ENCODE assay signal across 9 cellular contexts in the genomic region with DNA sequence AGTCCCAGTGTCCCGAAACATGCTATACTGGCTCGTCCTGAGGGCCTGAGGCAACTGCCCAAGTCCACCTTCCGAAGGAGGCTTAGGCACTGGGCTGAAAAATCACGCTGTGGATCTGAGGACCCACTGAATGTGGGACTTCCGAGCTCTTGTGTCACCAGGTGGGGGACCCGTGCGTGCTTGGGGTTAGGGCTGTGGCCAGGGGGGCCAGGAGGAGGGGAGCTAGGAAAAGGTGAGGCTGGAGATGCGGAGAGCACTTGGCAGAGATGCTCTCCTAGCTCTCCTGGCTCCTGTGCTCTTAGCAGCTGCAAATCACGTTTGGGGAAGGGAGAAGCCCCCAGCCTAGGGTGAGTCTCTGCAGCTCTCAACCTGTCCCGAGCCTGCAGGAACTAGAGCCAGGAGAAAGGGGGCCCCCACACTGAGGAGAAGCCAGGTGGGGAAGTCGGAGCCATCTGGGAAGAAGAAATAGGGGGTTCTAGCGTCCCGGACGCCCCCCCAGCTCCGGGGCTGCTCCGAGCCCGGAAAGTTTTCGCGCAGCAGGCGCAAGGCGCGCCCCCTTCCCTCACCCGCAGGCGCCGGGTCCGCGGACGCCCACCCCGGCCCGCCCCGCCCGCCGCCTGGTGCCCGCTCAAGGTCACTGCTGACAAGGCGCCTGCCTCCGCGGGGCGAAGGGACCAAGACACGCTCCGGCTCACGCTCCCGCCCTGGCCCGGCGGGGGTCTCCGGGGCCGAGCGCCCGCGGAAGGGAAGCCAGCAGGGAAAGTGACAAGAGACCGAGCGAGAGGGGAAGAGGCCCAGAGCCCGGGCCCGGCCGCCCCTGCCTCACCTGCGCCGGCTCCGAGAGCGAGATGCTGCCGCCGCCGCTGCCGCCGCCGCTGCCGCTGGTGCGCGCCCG.
DNase-seq lines count a peak whose midpoint lies in the region; ATAC-seq and TF ChIP-seq lines count a peak whose summit lies in the region.
"Had no signal": no experiment of that assay in that cellular context is flagged by ENCODE, and none has a peak within 500 bp of the region (broad histone marks: within the 10 kb centered on the region; RNA-seq: fewer than 3 reads in every experiment).

No MANE protein-coding gene starts in this region.

- peaks cover 7% of the 10 kb centered on the region for H3K4me1 ChIP-seq in suprapubic skin

- 10% methylated on average over 22 of the region's 68 CpGs for WGBS in suprapubic skin

- H3K27ac Mint-ChIP-seq in activated naive CD8-positive, alpha-beta T cell treated with anti-CD3 and anti-CD28 coated beads for 36 hours = no peak overlapping the region

- TF ChIP-seq EP300 in suprapubic skin (IDR thresholded peaks at IDR 0.05) = no peak

- TF ChIP-seq POLR2A in suprapubic skin (IDR thresholded peaks at IDR 0.05) = no peak

- no peak overlapping the region for H3K4me3 Mint-ChIP-seq in activated naive CD8-positive, alpha-beta T cell treated with anti-CD3 and anti-CD28 coated beads for 36 hours

- DNase-seq in activated gamma-delta T cell (lab: John Stamatoyannopoulos, UW) = peak; percentile 12
- no peak for DNase-seq in activated gamma-delta T cell treated with Interleukin-2 at 50 U/mL for 16 hours
- DNase-seq in activated naive CD8-positive, alpha-beta T cell treated with anti-CD3 and anti-CD28 coated beads for 36 hours = peak; percentile 17
- peak; percentile 58 for DNase-seq in islet precursor cell
- DNase-seq in suprapubic skin (ENCODE audit: low spot score in 2 of 2) = no peak
- no peak for DNase-seq in KG1 (lab: John Stamatoyannopoulos, UW)
- no peak for DNase-seq in NCI-H187 (lab: John Stamatoyannopoulos, UW)
- DNase-seq: SW 1271 had no signal

- H3K27ac ChIP-seq in suprapubic skin = no peak overlapping the region

- H3K9me3 Mint-ChIP-seq in activated naive CD8-positive, alpha-beta T cell treated with anti-CD3 and anti-CD28 coated beads for 36 hours = no peaks in the 10 kb centered on the region

- TF ChIP-seq CTCF in suprapubic skin (IDR thresholded peaks at IDR 0.05) = no peak

- ATAC-seq in GM18502 (IDR thresholded peaks at IDR 0.05; ENCODE audit: poor library complexity, unreplicated experiment) = no peak

- H3K27me3 Mint-ChIP-seq in activated naive CD8-positive, alpha-beta T cell treated with anti-CD3 and anti-CD28 coated beads for 36 hours = peaks cover 77% of the 10 kb centered on the region

- H3K4me3 ChIP-seq in suprapubic skin = peak overlapping the region; percentile 36

- peaks cover 10% of the 10 kb centered on the region for H3K4me1 Mint-ChIP-seq in activated naive CD8-positive, alpha-beta T cell treated with anti-CD3 and anti-CD28 coated beads for 36 hours

- no peaks in the 10 kb centered on the region for H3K36me3 Mint-ChIP-seq in activated naive CD8-positive, alpha-beta T cell treated with anti-CD3 and anti-CD28 coated beads for 36 hours

- peaks cover 98% of the 10 kb centered on the region for H3K27me3 ChIP-seq in suprapubic skin

- H3K9me3 ChIP-seq in suprapubic skin = no peaks in the 10 kb centered on the region

- no peaks in the 10 kb centered on the region for H3K36me3 ChIP-seq in suprapubic skin

Comparison
In these comparisons a context has a peak if more than half of its experiments do, and no peak if none do; other contexts are left out.
1. DNase-seq: peak in activated gamma-delta T cell (single experiment), activated naive CD8-positive, alpha-beta T cell treated with anti-CD3 and anti-CD28 coated beads for 36 hours (single experiment) and islet precursor cell (single experiment); none in activated gamma-delta T cell treated with Interleukin-2 at 50 U/mL for 16 hours (single experiment), suprapubic skin (0 of 2), KG1 (single experiment) and NCI-H187 (0 of 2).